ENCODE assay signal across 8 cellular contexts in the genomic region with DNA sequence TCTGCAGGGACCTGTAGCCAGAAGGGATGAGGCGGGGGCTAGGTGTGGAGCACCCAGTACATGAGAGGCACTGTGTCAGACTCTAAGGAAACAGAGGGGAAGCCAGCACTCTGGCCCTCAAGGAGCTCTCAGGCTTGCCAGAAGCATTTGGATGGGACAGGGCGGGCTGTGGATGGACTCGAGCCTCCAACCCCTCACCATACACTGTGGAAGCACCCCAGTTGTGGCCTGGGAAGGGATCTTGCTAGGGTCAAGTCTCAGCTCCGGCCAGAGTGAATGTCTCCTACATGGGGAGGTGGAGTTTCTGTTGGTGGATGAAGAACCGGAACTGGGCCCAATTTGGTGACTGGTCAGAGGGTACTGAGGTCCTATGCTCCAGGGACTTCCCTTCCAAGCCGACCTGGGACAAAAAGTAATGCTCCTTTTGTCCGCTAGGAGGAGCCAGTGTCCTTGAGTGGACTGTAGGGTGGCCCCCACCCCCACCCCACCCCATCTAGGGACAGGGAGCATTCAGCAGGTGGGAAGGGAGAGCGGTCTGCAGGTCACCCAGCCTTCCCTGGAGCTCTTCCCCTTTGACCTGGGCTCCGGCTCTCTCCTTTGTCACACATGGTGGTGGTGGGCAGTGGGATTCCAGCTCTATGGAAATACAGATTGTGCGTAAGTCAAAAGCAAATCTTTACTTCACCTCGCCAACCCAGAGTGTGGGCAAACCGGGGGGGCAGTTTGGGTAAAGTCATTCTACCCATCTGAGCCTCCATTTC. TPM values are rescaled to one million over a fixed set of nuclear protein-coding genes. Genes with fewer than 3 reads are reported as not detected.
DNase-seq lines count a peak whose midpoint lies in the region; ATAC-seq and TF ChIP-seq lines count a peak whose summit lies in the region.

No MANE protein-coding gene starts in this region.

- peaks cover 49% of the 10 kb centered on the region for H3K27me3 Mint-ChIP-seq in activated naive CD8-positive, alpha-beta T cell treated with anti-CD3 and anti-CD28 coated beads for 36 hours

- TF ChIP-seq POLR2A in Peyer's patch (IDR thresholded peaks at IDR 0.05) (no peak), spleen (IDR thresholded peaks at IDR 0.05) (no peak)

- H3K4me3 Mint-ChIP-seq in activated naive CD8-positive, alpha-beta T cell treated with anti-CD3 and anti-CD28 coated beads for 36 hours: no peak overlapping the region

- no peaks in the 10 kb centered on the region for H3K9me3 Mint-ChIP-seq in activated naive CD8-positive, alpha-beta T cell treated with anti-CD3 and anti-CD28 coated beads for 36 hours

- WGBS in spleen, 5 donors: 52 to 54% (median 54%) methylated on average over 9 to 12 of the region's 12 CpGs

- TF ChIP-seq CTCF in BE2C (IDR thresholded peaks at IDR 0.05; ENCODE audit: low read depth, low read length) (peak; percentile 73), Peyer's patch (IDR thresholded peaks at IDR 0.05) (peak; percentile 22 to 64 (median 42)), left ventricle myocardium inferior (IDR thresholded peaks at IDR 0.05; ENCODE audit: borderline replicate concordance) (peak; percentile 83), spleen (IDR thresholded peaks at IDR 0.05 in 8 of 11, conservative IDR thresholded peaks at IDR 0.05 in 3 of 11) (peak in 10 of 11 experiments; percentile 17 to 80 (median 66))

- no peak for ATAC-seq in GM21529 (IDR thresholded peaks at IDR 0.05; ENCODE audit: unreplicated experiment)
- ATAC-seq in HG03159 (IDR thresholded peaks at IDR 0.05; ENCODE audit: unreplicated experiment): no peak

- H3K36me3 ChIP-seq in BE2C (no peaks in the 10 kb centered on the region), Peyer's patch (no peaks in the 10 kb centered on the region), left ventricle myocardium inferior (no peaks in the 10 kb centered on the region), spleen (no peaks in the 10 kb centered on the region)

- H3K4me1 Mint-ChIP-seq in activated naive CD8-positive, alpha-beta T cell treated with anti-CD3 and anti-CD28 coated beads for 36 hours: no peaks in the 10 kb centered on the region

- H3K27ac Mint-ChIP-seq in activated naive CD8-positive, alpha-beta T cell treated with anti-CD3 and anti-CD28 coated beads for 36 hours: no peak overlapping the region

- H3K27ac ChIP-seq in Peyer's patch (no peak overlapping the region), left ventricle myocardium inferior (replicated peaks) (no peak overlapping the region), spleen (no peak overlapping the region)

- no peaks in the 10 kb centered on the region for H3K36me3 Mint-ChIP-seq in activated naive CD8-positive, alpha-beta T cell treated with anti-CD3 and anti-CD28 coated beads for 36 hours

- H3K4me1 ChIP-seq in BE2C (peaks cover 15% of the 10 kb centered on the region), Peyer's patch (no peaks in the 10 kb centered on the region), left ventricle myocardium inferior (peaks cover 6% of the 10 kb centered on the region), spleen (peaks cover 0 to 16% (median 8%) of the 10 kb centered on the region in 6 donors)

- intact Hi-C loops in left ventricle myocardium inferior (cut with micrococcal nuclease): loop anchor here (5.0 kb wide), 1 partner anchor 122 kb away; no protein-coding TSS in a partner anchor
- intact Hi-C loops in spleen (cut with DNase I; ENCODE audit: low total_unique reads): loop anchor here (5.0 kb wide), 1 partner anchor 122 kb away; no protein-coding TSS in a partner anchor

- H3K4me3 ChIP-seq in BE2C (ENCODE audit: low read depth, low read length) (no peak overlapping the region), Peyer's patch (no peak overlapping the region), left ventricle myocardium inferior (no peak overlapping the region), spleen (no peak overlapping the region)

- peak; percentile 56 for DNase-seq in BE2C
- peak; percentile 75 for DNase-seq in GM19240 (ENCODE audit: insufficient read length, low spot score)
- peak in 2 of 3 donors; percentile 46 to 69 for DNase-seq in Peyer's patch
- DNase-seq in activated naive CD8-positive, alpha-beta T cell treated with anti-CD3 and anti-CD28 coated beads for 36 hours: peak; percentile 35
- no peak for DNase-seq in left ventricle myocardium inferior
- DNase-seq in spleen: no peak

- H3K9me3 ChIP-seq in BE2C (no peaks in the 10 kb centered on the region), Peyer's patch (no peaks in the 10 kb centered on the region), left ventricle myocardium inferior (replicated peaks) (no peaks in the 10 kb centered on the region), spleen (no peaks in the 10 kb centered on the region)

- no peaks in the 10 kb centered on the region for H3K27me3 ChIP-seq in BE2C
- H3K27me3 ChIP-seq in Peyer's patch: no peaks in the 10 kb centered on the region
- peaks cover 42% of the 10 kb centered on the region for H3K27me3 ChIP-seq in left ventricle myocardium inferior (ENCODE audit: low read depth)
- H3K27me3 ChIP-seq in spleen (replicated peaks in 1 of 7): peaks cover 0 to 29% (median 10%) of the 10 kb centered on the region in 7 donors

RNA-seq across cellular contexts. Expression of a gene that starts 20.3 kb away (rescaled TPM):
- 523 TPM for polyA plus RNA-seq in BE2C (2012; ENCODE audit: insufficient read depth, insufficient read length, low read depth)
- total RNA-seq in Peyer's patch (10 to 100 TPM; 59.5 to 75.9 (median 69.9) TPM), left ventricle myocardium inferior (217 TPM), spleen (10 to 100 TPM; 49.4 to 84.1 (median 66.6) TPM)
- total RNA-seq in activated naive CD8-positive, alpha-beta T cell treated with anti-CD3 and anti-CD28 coated beads for 36 hours: 100 to 1,000 TPM; 441 to 451 TPM
- polyA plus RNA-seq in spleen: 100 to 1,000 TPM in 1 of 3 donors, 10 to 100 TPM in 2; 60.3 to 109 (median 95.5) TPM

Comparison
In these comparisons a context has a peak if more than half of its experiments do, and no peak if none do; other contexts are left out.
1. DNase-seq: peak in BE2C (single experiment), GM19240 (single experiment), Peyer's patch (2 of 3) and activated naive CD8-positive, alpha-beta T cell treated with anti-CD3 and anti-CD28 coated beads for 36 hours (single experiment); none in left ventricle myocardium inferior (single experiment) and spleen (single experiment).
2. Peak in every context shown above with its lines, with median percentiles within 50 percentile points of each other: CTCF ChIP-seq.